Comparison of ENCODE assay signal across 1 cellular context in the genomic region with DNA sequence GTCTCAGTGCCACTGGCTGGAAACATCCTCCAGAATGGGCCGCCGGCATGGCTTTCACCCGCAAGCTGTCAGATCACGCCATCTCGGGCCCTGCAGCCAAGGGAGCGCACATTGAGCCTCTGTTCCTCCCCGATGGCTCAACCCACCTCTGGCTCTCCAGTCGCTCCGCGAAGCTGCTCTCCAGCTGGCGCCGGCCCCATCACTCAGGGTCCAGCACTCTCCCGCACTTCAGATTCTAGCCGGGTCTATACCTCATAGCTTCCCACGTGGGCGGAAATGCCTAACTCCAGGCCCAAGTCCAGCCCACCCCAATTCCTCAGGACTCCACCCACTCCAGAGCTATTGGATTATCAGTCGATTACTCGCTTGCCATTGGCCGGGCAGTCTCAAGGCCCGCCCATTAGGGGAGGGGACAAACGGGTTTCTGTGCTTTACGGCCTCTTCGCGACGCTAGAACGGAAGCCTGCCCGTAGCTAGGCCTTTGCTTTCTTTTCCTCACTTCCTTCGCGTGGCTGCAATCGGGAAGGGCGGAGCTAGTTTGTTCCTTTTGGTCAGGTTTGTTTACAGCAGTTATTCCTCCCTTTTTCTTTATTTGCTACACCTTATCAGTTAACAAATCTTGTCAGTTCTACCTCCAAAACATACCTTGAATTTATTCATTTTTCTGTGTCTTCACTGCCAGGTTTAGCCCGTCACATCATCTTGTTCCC.
TF ChIP-seq lines count a peak whose summit lies in the region.

A gene with protein sequence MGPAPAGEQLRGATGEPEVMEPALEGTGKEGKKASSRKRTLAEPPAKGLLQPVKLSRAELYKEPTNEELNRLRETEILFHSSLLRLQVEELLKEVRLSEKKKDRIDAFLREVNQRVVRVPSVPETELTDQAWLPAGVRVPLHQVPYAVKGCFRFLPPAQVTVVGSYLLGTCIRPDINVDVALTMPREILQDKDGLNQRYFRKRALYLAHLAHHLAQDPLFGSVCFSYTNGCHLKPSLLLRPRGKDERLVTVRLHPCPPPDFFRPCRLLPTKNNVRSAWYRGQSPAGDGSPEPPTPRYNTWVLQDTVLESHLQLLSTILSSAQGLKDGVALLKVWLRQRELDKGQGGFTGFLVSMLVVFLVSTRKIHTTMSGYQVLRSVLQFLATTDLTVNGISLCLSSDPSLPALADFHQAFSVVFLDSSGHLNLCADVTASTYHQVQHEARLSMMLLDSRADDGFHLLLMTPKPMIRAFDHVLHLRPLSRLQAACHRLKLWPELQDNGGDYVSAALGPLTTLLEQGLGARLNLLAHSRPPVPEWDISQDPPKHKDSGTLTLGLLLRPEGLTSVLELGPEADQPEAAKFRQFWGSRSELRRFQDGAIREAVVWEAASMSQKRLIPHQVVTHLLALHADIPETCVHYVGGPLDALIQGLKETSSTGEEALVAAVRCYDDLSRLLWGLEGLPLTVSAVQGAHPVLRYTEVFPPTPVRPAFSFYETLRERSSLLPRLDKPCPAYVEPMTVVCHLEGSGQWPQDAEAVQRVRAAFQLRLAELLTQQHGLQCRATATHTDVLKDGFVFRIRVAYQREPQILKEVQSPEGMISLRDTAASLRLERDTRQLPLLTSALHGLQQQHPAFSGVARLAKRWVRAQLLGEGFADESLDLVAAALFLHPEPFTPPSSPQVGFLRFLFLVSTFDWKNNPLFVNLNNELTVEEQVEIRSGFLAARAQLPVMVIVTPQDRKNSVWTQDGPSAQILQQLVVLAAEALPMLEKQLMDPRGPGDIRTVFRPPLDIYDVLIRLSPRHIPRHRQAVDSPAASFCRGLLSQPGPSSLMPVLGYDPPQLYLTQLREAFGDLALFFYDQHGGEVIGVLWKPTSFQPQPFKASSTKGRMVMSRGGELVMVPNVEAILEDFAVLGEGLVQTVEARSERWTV (minus strand): TSS at position 282 of the 710 bp plus-strand sequence. CDS start 82 bp downstream, at position 200.

TF ChIP-seq in K562, 482 proteins besides CTCF, POLR2A, EP300 and RAD21 (continued from another document and continues in another):
- TF ChIP-seq NBN (IDR thresholded peaks at IDR 0.05; ENCODE audit: low read depth) (peak; percentile 54; the same call in 1 of the 2 replicates), SMAD4 (CRISPR knock-in tag; conservative IDR thresholded peaks at IDR 0.05) (no peak), MAFF (IDR thresholded peaks at IDR 0.05; ENCODE audit: low read length) (no peak), ZFPM2 (CRISPR knock-in tag; IDR thresholded peaks at IDR 0.05) (no peak), POU5F1 (IDR thresholded peaks at IDR 0.05; ENCODE audit: borderline replicate concordance, low read depth, low read length, partially characterized antibody) (no peak), ZNF830 (CRISPR knock-in tag; IDR thresholded peaks at IDR 0.05) (no peak), ZNF76 (CRISPR knock-in tag; IDR thresholded peaks at IDR 0.05; ENCODE audit: borderline replicate concordance) (no peak), TEAD4 (IDR thresholded peaks at IDR 0.05; ENCODE audit: low read length) (no peak), TEAD4 (CRISPR knock-in tag; IDR thresholded peaks at IDR 0.05; ENCODE audit: borderline replicate concordance) (no peak), ZNF212 (CRISPR knock-in tag; IDR thresholded peaks at IDR 0.05) (no peak), POLR2B (IDR thresholded peaks at IDR 0.05; ENCODE audit: low read depth, partially characterized antibody) (peak; percentile 61), TAF1 (IDR thresholded peaks at IDR 0.05; ENCODE audit: control insufficient read depth, extremely low read depth, insufficient read depth, low read length, severe bottlenecking) (peak; percentile 63), ETS2 (tag; IDR thresholded peaks at IDR 0.05; ENCODE audit: borderline replicate concordance, poor library complexity, severe bottlenecking) (no peak), ZNF699 (CRISPR knock-in tag; IDR thresholded peaks at IDR 0.05; ENCODE audit: insufficient replicate concordance) (no peak), MBD2 (IDR thresholded peaks at IDR 0.05; ENCODE audit: borderline replicate concordance, low read depth) (peak; percentile 89), CBX8 (IDR thresholded peaks at IDR 0.05; ENCODE audit: borderline replicate concordance, extremely low read depth, low read depth, low read length, poor library complexity, severe bottlenecking) (no peak), TAL1 (IDR thresholded peaks at IDR 0.05) (no peak), ILF3 (IDR thresholded peaks at IDR 0.05; ENCODE audit: borderline replicate concordance) (no peak), ZNF134 (CRISPR knock-in tag; conservative IDR thresholded peaks at IDR 0.05) (no peak), NFRKB (IDR thresholded peaks at IDR 0.05; ENCODE audit: low read depth) (no peak), NFIX (CRISPR knock-in tag; IDR thresholded peaks at IDR 0.05; ENCODE audit: low read depth) (no peak), SPI1 (IDR thresholded peaks at IDR 0.05; ENCODE audit: borderline replicate concordance, low read depth, low read length) (peak; percentile 80; the same call in 1 of the 2 replicates), FOXJ2 (tag; IDR thresholded peaks at IDR 0.05) (no peak), ADNP (tag; IDR thresholded peaks at IDR 0.05) (no peak), RBBP5 (IDR thresholded peaks at IDR 0.05; ENCODE audit: borderline replicate concordance, insufficient read depth, low read length, poor library complexity, severe bottlenecking) (peak; percentile 66), ELF2 (CRISPR knock-in tag; IDR thresholded peaks at IDR 0.05) (peak; percentile 91), SUPT5H (IDR thresholded peaks at IDR 0.05) (peak; percentile 66; the same call in 1 of the 2 replicates), TRIM24 (IDR thresholded peaks at IDR 0.05) (no peak), ZC3H4 (CRISPR knock-in tag; IDR thresholded peaks at IDR 0.05; ENCODE audit: borderline replicate concordance) (no peak), RBFOX2 (IDR thresholded peaks at IDR 0.05; ENCODE audit: low read depth, low read length) (peak; percentile 76)
- TF ChIP-seq, protein P1, sequence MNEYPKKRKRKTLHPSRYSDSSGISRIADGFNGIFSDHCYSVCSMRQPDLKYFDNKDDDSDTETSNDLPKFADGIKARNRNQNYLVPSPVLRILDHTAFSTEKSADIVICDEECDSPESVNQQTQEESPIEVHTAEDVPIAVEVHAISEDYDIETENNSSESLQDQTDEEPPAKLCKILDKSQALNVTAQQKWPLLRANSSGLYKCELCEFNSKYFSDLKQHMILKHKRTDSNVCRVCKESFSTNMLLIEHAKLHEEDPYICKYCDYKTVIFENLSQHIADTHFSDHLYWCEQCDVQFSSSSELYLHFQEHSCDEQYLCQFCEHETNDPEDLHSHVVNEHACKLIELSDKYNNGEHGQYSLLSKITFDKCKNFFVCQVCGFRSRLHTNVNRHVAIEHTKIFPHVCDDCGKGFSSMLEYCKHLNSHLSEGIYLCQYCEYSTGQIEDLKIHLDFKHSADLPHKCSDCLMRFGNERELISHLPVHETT (CRISPR knock-in tag; conservative IDR thresholded peaks at IDR 0.05 in 1 of 2, IDR thresholded peaks at IDR 0.05 in 1 of 2) = no peak
- TF ChIP-seq, protein P2, sequence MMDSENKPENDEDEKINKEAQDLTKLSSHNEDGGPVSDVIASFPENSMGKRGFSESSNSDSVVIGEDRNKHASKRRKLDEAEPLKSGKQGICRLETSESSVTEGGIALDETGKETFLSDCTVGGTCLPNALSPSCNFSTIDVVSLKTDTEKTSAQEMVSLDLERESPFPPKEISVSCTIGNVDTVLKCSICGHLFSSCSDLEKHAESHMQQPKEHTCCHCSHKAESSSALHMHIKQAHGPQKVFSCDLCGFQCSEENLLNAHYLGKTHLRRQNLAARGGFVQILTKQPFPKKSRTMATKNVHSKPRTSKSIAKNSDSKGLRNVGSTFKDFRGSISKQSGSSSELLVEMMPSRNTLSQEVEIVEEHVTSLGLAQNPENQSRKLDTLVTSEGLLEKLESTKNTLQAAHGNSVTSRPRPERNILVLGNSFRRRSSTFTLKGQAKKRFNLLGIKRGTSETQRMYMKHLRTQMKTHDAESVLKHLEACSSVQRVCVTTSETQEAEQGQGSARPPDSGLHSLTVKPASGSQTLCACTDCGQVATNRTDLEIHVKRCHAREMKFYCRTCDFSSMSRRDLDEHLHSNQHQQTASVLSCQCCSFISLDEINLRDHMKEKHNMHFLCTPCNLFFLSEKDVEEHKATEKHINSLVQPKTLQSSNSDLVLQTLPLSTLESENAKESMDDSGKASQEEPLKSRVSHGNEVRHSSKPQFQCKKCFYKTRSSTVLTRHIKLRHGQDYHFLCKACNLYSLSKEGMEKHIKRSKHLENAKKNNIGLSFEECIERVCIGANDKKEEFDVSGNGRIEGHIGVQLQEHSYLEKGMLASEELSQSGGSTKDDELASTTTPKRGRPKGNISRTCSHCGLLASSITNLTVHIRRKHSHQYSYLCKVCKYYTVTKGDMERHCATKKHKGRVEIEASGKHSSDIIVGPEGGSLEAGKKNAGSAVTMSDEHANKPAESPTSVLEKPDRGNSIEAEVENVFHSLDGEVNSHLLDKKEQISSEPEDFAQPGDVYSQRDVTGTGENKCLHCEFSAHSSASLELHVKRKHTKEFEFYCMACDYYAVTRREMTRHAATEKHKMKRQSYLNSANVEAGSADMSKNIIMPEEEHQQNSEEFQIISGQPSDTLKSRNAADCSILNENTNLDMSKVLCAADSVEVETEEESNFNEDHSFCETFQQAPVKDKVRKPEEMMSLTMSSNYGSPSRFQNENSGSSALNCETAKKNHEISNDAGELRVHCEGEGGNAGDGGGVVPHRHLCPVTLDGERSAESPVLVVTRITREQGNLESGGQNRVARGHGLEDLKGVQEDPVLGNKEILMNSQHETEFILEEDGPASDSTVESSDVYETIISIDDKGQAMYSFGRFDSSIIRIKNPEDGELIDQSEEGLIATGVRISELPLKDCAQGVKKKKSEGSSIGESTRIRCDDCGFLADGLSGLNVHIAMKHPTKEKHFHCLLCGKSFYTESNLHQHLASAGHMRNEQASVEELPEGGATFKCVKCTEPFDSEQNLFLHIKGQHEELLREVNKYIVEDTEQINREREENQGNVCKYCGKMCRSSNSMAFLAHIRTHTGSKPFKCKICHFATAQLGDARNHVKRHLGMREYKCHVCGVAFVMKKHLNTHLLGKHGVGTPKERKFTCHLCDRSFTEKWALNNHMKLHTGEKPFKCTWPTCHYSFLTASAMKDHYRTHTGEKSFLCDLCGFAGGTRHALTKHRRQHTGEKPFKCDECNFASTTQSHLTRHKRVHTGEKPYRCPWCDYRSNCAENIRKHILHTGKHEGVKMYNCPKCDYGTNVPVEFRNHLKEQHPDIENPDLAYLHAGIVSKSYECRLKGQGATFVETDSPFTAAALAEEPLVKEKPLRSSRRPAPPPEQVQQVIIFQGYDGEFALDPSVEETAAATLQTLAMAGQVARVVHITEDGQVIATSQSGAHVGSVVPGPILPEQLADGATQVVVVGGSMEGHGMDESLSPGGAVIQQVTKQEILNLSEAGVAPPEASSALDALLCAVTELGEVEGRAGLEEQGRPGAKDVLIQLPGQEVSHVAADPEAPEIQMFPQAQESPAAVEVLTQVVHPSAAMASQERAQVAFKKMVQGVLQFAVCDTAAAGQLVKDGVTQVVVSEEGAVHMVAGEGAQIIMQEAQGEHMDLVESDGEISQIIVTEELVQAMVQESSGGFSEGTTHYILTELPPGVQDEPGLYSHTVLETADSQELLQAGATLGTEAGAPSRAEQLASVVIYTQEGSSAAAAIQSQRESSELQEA (IDR thresholded peaks at IDR 0.05; ENCODE audit: low read depth) = peak; percentile 80
- TF ChIP-seq, protein P3, sequence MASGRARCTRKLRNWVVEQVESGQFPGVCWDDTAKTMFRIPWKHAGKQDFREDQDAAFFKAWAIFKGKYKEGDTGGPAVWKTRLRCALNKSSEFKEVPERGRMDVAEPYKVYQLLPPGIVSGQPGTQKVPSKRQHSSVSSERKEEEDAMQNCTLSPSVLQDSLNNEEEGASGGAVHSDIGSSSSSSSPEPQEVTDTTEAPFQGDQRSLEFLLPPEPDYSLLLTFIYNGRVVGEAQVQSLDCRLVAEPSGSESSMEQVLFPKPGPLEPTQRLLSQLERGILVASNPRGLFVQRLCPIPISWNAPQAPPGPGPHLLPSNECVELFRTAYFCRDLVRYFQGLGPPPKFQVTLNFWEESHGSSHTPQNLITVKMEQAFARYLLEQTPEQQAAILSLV (tag; IDR thresholded peaks at IDR 0.05) = no peak
- TF ChIP-seq, protein P4, sequence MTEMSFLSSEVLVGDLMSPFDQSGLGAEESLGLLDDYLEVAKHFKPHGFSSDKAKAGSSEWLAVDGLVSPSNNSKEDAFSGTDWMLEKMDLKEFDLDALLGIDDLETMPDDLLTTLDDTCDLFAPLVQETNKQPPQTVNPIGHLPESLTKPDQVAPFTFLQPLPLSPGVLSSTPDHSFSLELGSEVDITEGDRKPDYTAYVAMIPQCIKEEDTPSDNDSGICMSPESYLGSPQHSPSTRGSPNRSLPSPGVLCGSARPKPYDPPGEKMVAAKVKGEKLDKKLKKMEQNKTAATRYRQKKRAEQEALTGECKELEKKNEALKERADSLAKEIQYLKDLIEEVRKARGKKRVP (CRISPR knock-in tag; IDR thresholded peaks at IDR 0.05) = no peak
- TF ChIP-seq, protein P5, sequence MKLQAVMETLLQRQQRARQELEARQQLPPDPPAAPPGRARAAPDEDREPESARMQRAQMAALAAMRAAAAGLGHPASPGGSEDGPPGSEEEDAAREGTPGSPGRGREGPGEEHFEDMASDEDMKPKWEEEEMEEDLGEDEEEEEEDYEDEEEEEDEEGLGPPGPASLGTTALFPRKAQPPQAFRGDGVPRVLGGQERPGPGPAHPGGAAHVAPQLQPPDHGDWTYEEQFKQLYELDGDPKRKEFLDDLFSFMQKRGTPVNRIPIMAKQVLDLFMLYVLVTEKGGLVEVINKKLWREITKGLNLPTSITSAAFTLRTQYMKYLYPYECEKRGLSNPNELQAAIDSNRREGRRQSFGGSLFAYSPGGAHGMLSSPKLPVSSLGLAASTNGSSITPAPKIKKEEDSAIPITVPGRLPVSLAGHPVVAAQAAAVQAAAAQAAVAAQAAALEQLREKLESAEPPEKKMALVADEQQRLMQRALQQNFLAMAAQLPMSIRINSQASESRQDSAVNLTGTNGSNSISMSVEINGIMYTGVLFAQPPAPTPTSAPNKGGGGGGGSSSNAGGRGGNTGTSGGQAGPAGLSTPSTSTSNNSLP (IDR thresholded peaks at IDR 0.05; ENCODE audit: borderline replicate concordance, low read depth, low read length) = no peak
- TF ChIP-seq, protein P6, sequence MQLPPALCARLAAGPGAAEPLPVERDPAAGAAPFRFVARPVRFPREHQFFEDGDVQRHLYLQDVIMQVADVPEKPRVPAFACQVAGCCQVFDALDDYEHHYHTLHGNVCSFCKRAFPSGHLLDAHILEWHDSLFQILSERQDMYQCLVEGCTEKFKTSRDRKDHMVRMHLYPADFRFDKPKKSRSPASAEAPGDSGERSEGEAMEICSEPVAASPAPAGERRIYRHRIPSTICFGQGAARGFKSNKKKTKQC (CRISPR knock-in tag; IDR thresholded peaks at IDR 0.05) = no peak
- TF ChIP-seq, protein P7, sequence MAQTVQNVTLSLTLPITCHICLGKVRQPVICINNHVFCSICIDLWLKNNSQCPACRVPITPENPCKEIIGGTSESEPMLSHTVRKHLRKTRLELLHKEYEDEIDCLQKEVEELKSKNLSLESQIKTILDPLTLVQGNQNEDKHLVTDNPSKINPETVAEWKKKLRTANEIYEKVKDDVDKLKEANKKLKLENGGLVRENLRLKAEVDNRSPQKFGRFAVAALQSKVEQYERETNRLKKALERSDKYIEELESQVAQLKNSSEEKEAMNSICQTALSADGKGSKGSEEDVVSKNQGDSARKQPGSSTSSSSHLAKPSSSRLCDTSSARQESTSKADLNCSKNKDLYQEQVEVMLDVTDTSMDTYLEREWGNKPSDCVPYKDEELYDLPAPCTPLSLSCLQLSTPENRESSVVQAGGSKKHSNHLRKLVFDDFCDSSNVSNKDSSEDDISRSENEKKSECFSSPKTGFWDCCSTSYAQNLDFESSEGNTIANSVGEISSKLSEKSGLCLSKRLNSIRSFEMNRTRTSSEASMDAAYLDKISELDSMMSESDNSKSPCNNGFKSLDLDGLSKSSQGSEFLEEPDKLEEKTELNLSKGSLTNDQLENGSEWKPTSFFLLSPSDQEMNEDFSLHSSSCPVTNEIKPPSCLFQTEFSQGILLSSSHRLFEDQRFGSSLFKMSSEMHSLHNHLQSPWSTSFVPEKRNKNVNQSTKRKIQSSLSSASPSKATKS (CRISPR knock-in tag; IDR thresholded peaks at IDR 0.05) = no peak
